Comparison of ENCODE assay signal across 18 cellular contexts in the genomic region with DNA sequence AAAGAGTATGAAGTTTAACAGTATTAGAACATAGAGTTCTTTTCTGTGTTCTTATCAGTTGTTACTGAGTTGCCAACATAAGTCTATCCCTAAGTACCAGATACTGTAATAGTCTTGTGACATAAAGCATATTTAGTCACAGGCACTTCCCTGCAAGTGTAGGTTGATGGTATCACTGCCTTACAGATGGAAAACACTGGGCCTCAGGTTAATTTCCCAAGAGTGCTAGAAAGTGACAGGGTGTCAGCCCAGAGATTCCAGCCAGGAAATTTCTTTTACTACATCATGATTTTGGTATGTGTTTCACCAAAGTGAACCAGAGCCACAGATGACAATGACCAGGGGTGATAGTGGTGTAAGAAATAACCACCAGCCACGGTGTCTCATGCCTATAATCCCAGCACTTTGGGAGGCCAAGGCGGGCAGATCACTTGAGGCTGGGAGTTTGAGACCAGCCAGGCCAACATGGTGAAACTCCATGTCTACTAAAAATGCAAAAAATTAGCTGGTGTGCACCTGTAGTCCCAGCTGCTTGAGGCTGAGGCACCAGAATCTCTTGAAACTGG. TPM values are rescaled to one million over a fixed set of nuclear protein-coding genes. Genes with fewer than 3 reads are reported as not detected.
A peak's percentile ranks its signal among the peaks of the same experiment; 100 is the strongest.
DNase-seq lines count a peak whose midpoint lies in the region; ATAC-seq, FAIRE-seq and TF ChIP-seq lines count a peak whose summit lies in the region.
"Had no signal": no experiment of that assay in that cellular context is flagged by ENCODE, and none has a peak within 500 bp of the region (broad histone marks: within the 10 kb centered on the region; RNA-seq: fewer than 3 reads in every experiment).

No MANE protein-coding gene starts in this region.

- no peaks in the 10 kb centered on the region for H3K9me3 Mint-ChIP-seq in CD4-positive, CD25-positive, alpha-beta regulatory T cell
- H3K9me3 Mint-ChIP-seq in naive B cell, result no peaks in the 10 kb centered on the region

- FAIRE-seq in H1 (lab: Jason Lieb, UNC), result no peak
- FAIRE-seq: GM18507, HTR-8/SVneo had no signal

- H3K4me1 ChIP-seq in CD4-positive, CD25-positive, alpha-beta regulatory T cell (ENCODE audit: control insufficient read depth, insufficient read depth, low read length, poor library complexity, severe bottlenecking), result peaks cover 32% of the 10 kb centered on the region
- H3K4me1 ChIP-seq in OCI-LY7 (ENCODE audit: insufficient read depth, low read length, poor library complexity, severe bottlenecking) (peaks cover 36% of the 10 kb centered on the region), H1 (replicated peaks in 1 of 4; ENCODE audit: control insufficient read depth in 3 of 4, insufficient read depth in 4 of 4, low read length in 3 of 4) (peaks cover 3 to 5% (median 4%) of the 10 kb centered on the region in 4 experiments; a peak in 4 of 7 replicates), spleen (peaks cover 30 to 63% (median 50%) of the 10 kb centered on the region in 6 donors)

- H3K4me1 Mint-ChIP-seq in CD4-positive, CD25-positive, alpha-beta regulatory T cell, result peaks cover 24 to 53% (median 42%) of the 10 kb centered on the region in 4 donors
- H3K4me1 Mint-ChIP-seq in naive B cell, result peaks cover 10 to 43% (median 23%) of the 10 kb centered on the region in 3 donors

- no TSS peak for BruUV-seq in OCI-LY7 (replicated peaks; lab: Mats Ljungman, UMichigan)

- H3K9me2 ChIP-seq in OCI-LY7 (ENCODE audit: insufficient read depth, low read length), result no peaks in the 10 kb centered on the region

- H3K79me2 ChIP-seq in OCI-LY7 (ENCODE audit: insufficient read depth, low read depth, low read length) (peaks cover 29% of the 10 kb centered on the region), H1 (ENCODE audit: control insufficient read depth in 1 of 2, insufficient read depth in 2 of 2, low read length in 2 of 2) (peaks cover 0 to 17% of the 10 kb centered on the region in 2 experiments; a peak in 3 of 4 replicates)

- TF ChIP-seq POLR2A in H1 (IDR thresholded peaks at IDR 0.05; ENCODE audit: control extremely low read depth in 1 of 2, low read depth in 2 of 2, low read length in 2 of 2) (0 out of 3 replicates have a peak, but pooled peaks of 1 of the 2 experiments have one; percentile 34), spleen (IDR thresholded peaks at IDR 0.05) (no peak)

- peaks cover 31% of the 10 kb centered on the region for H3K36me3 ChIP-seq in CD4-positive, CD25-positive, alpha-beta regulatory T cell (ENCODE audit: control insufficient read depth, insufficient read depth, low read length)
- H3K36me3 ChIP-seq in OCI-LY7 (ENCODE audit: insufficient read depth, low read length), result peaks cover 42% of the 10 kb centered on the region
- H3K36me3 ChIP-seq in H1 (ENCODE audit: control insufficient read depth in 2 of 4, insufficient read depth in 4 of 4, low read length in 3 of 4), result peaks cover 4 to 40% (median 16%) of the 10 kb centered on the region in 4 experiments; a peak in 5 of 8 replicates
- H3K36me3 ChIP-seq in spleen, result peaks cover 0 to 61% (median 32%) of the 10 kb centered on the region in 6 donors

- H2BK15ac ChIP-seq in H1 (ENCODE audit: low read length), result no peak overlapping the region

- H3K79me1 ChIP-seq in H1 (ENCODE audit: low read depth, low read length), result no peaks in the 10 kb centered on the region

- intact Hi-C loops in OCI-LY7 (cut with micrococcal nuclease; ENCODE audit: unreplicated experiment) (loop anchor here (5.0 kb wide), 1 partner anchor 905 kb away; the partner anchor contains the start of gene RPSA), spleen (cut with DNase I; ENCODE audit: low total_unique reads) (loop anchor here (10.0 kb wide), 1 partner anchor 142 kb away; the partner anchor contains the start of gene RPL14)

- peak overlapping the region; percentile 28 for H3K4me3 ChIP-seq in CD4-positive, CD25-positive, alpha-beta regulatory T cell (ENCODE audit: low read depth, low read length)
- no peak overlapping the region for H3K4me3 ChIP-seq in OCI-LY7 (ENCODE audit: low read depth, low read length, poor library complexity, severe bottlenecking)
- no peak overlapping the region for H3K4me3 ChIP-seq in H1 (ENCODE audit: extremely low read depth in 1 of 4, insufficient read depth in 2 of 4, low read depth in 3 of 4, low read length in 4 of 4)
- peak overlapping the region in 1 of 8 donors; percentile 92 for H3K4me3 ChIP-seq in spleen
- H3K4me3 ChIP-seq: BLaER1 had no signal

- H3K23me2 ChIP-seq in H1 (ENCODE audit: low read depth, low read length), result no peaks in the 10 kb centered on the region

- H3K9ac ChIP-seq in H1 (replicated peaks in 1 of 4; ENCODE audit: extremely low read depth in 1 of 4, low read depth in 3 of 4, low read length in 3 of 4), result no peak overlapping the region
- H3K9ac ChIP-seq: BLaER1 had no signal

- no peak overlapping the region for H3K4ac ChIP-seq in H1 (replicated peaks; ENCODE audit: insufficient read length, low read depth, low read length)

- H3K36me3 Mint-ChIP-seq in CD4-positive, CD25-positive, alpha-beta regulatory T cell, result peaks cover 16% of the 10 kb centered on the region
- H3K36me3 Mint-ChIP-seq in naive B cell, result peaks cover 6 to 17% of the 10 kb centered on the region in 2 donors

- no peak for TF ChIP-seq CTCF in OCI-LY7 (conservative IDR thresholded peaks at IDR 0.05; ENCODE audit: low read length)
- no peak for TF ChIP-seq CTCF in H1 (IDR thresholded peaks at IDR 0.05; ENCODE audit: control extremely low read depth in 1 of 3, insufficient read depth in 1 of 3, low read depth in 1 of 3, low read length in 3 of 3)
- TF ChIP-seq CTCF in spleen (IDR thresholded peaks at IDR 0.05 in 8 of 11, conservative IDR thresholded peaks at IDR 0.05 in 3 of 11), result no peak

- WGBS in H1 (ENCODE audit: extremely low coverage in 1 of 2, insufficient coverage in 1 of 2, insufficient read length in 1 of 2, insufficient replicate concordance in 2 of 2, low coverage in 1 of 2, low lambda C conversion rate in 2 of 2, missing lambda C conversion rate in 1 of 2), 2 experiments, result 100% methylated on average over 2 of the region's 2 CpGs; no CpG with 5 or more reads in 1 of the 2 experiments
- 89 to 94% (median 91%) methylated on average over 2 of the region's 2 CpGs for WGBS in spleen, 5 donors

- H4K8ac ChIP-seq in H1 (ENCODE audit: extremely low read depth, insufficient read depth, low read length), result no peak overlapping the region

- no peak for ATAC-seq in CD4-positive, CD25-positive, alpha-beta regulatory T cell (ENCODE audit: low read depth in 2 of 2)
- no peak for ATAC-seq in naive B cell (ENCODE audit: low read depth in 2 of 2)

- H2AK5ac ChIP-seq in H1 (ENCODE audit: low read depth, low read length), result no peak overlapping the region

- H3K4me2 ChIP-seq in OCI-LY7 (ENCODE audit: low read length) (peak overlapping the region; percentile 73; the same call in 1 of the 2 replicates), H1 (ENCODE audit: insufficient read depth in 1 of 2, low read depth in 2 of 2, low read length in 2 of 2) (no peak overlapping the region)
- H3K4me2 ChIP-seq: BLaER1 had no signal

- H3K23ac ChIP-seq in H1 (ENCODE audit: insufficient read length), result no peak overlapping the region

- peaks cover 4% of the 10 kb centered on the region for H3K27me3 Mint-ChIP-seq in CD4-positive, CD25-positive, alpha-beta regulatory T cell
- H3K27me3 Mint-ChIP-seq in naive B cell, result no peaks in the 10 kb centered on the region

- no peak overlapping the region for H2BK5ac ChIP-seq in H1 (ENCODE audit: low read depth, low read length)

- H3K4me3 Mint-ChIP-seq in CD4-positive, CD25-positive, alpha-beta regulatory T cell, result no peak overlapping the region
- peak overlapping the region in 2 of 8 donors; percentile 20 to 100 for H3K4me3 Mint-ChIP-seq in naive B cell

- no peak overlapping the region for H2BK20ac ChIP-seq in H1 (ENCODE audit: low read length)

- no peak overlapping the region for H4K5ac ChIP-seq in H1 (ENCODE audit: insufficient read length, low read depth, low read length)

- H4K91ac ChIP-seq in H1 (replicated peaks; ENCODE audit: insufficient read length, low read length), result no peak overlapping the region

- H3K27ac ChIP-seq in CD4-positive, CD25-positive, alpha-beta regulatory T cell (ENCODE audit: insufficient read depth, low read length, poor library complexity, severe bottlenecking), result peak overlapping the region; percentile 19
- H3K27ac ChIP-seq in OCI-LY7 (ENCODE audit: low read depth, low read length, poor library complexity, severe bottlenecking) (no peak overlapping the region), H1 (ENCODE audit: low read depth, low read length) (no peak overlapping the region), spleen (peak overlapping the region in 3 of 8 donors; percentile 16 to 19 (median 17))
- H3K27ac ChIP-seq: BLaER1, RWPE1 had no signal

- CTCF ChIA-PET in OCI-LY7 (lab: Charles Lee; ENCODE audit: unreplicated experiment), result no interaction called here
- CTCF ChIA-PET in H1 (lab: Charles Lee; ENCODE audit: partially characterized antibody), result interaction anchor here (1.2 to 16.5 kb wide), 2 partner anchors 10 to 120 kb away, joined by 4 to 290 read pairs; no protein-coding TSS in a partner anchor

- no peaks in the 10 kb centered on the region for H3K9me3 ChIP-seq in CD4-positive, CD25-positive, alpha-beta regulatory T cell (ENCODE audit: control insufficient read depth in 2 of 2, low read length in 2 of 2)
- H3K9me3 ChIP-seq in OCI-LY7 (ENCODE audit: low read length), result no peaks in the 10 kb centered on the region
- H3K9me3 ChIP-seq in H1 (ENCODE audit: insufficient read depth in 2 of 2, low read depth in 1 of 2, low read length in 1 of 2), result no peaks in the 10 kb centered on the region
- H3K9me3 ChIP-seq in spleen, result no peaks in the 10 kb centered on the region
- H3K9me3 ChIP-seq: adrenal gland, BLaER1 had no signal

- H3K18ac ChIP-seq in H1 (ENCODE audit: extremely low read depth, low read length), result no peak overlapping the region

- H3K14ac ChIP-seq in H1 (ENCODE audit: insufficient read length), result no peak overlapping the region

- peak overlapping the region in 2 of 3 donors; percentile 55 to 100 for H3K27ac Mint-ChIP-seq in CD4-positive, CD25-positive, alpha-beta regulatory T cell
- peak overlapping the region in 4 of 6 donors; percentile 31 to 89 (median 53) for H3K27ac Mint-ChIP-seq in naive B cell

- POLR2A ChIA-PET in OCI-LY7 (lab: Charles Lee) (interaction anchor here (0.7 to 1.4 kb wide), 2 partner anchors 121 to 932 kb away, joined by 4 to 5 read pairs; no protein-coding TSS in a partner anchor), H1 (lab: Charles Lee; ENCODE audit: partially characterized antibody) (interaction anchor here (0.8 to 2.7 kb wide), 10 partner anchors 11 to 152 kb away, joined by 3 to 8 read pairs (median 4); partner anchors contain the start of gene RPL14)

- no peak for TF ChIP-seq RAD21 in H1 (IDR thresholded peaks at IDR 0.05 in 1 of 2, conservative IDR thresholded peaks at IDR 0.05 in 1 of 2; ENCODE audit: low read depth in 2 of 2, low read length in 2 of 2)

- no peak overlapping the region for H3K56ac ChIP-seq in H1 (replicated peaks; ENCODE audit: insufficient read length, low read depth, low read length)

- H4K20me1 ChIP-seq in OCI-LY7 (ENCODE audit: insufficient read depth, low read length) (peaks cover 5% of the 10 kb centered on the region; the same call in 1 of the 2 replicates), H1 (replicated peaks in 1 of 2; ENCODE audit: control insufficient read depth in 1 of 2, insufficient read depth in 2 of 2, low read length in 2 of 2) (no peaks in the 10 kb centered on the region)
- H4K20me1 ChIP-seq: BLaER1 had no signal

- H2AFZ ChIP-seq in OCI-LY7 (ENCODE audit: low read length) (no peak overlapping the region), H1 (ENCODE audit: low read length) (no peak overlapping the region)

- no peaks in the 10 kb centered on the region for H3K27me3 ChIP-seq in CD4-positive, CD25-positive, alpha-beta regulatory T cell (ENCODE audit: control insufficient read depth, insufficient read depth, low read length)
- H3K27me3 ChIP-seq in H1 (replicated peaks in 1 of 4; ENCODE audit: control insufficient read depth in 3 of 4, extremely low read depth in 1 of 4, insufficient read depth in 3 of 4, low read length in 3 of 4) (no peaks in the 10 kb centered on the region), spleen (replicated peaks in 1 of 7) (no peaks in the 10 kb centered on the region)
- H3K27me3 ChIP-seq: adrenal gland, BLaER1 had no signal

- no peak overlapping the region for H2BK120ac ChIP-seq in H1 (replicated peaks; ENCODE audit: low read depth, low read length)

- DNase-seq in CD4-positive, CD25-positive, alpha-beta regulatory T cell, result no peak
- DNase-seq in OCI-LY7 (ENCODE audit: low spot score), result no peak
- no peak for DNase-seq in H1 (ENCODE audit: low read depth in 1 of 2, low spot score in 2 of 2)
- DNase-seq in naive B cell, result no peak
- no peak for DNase-seq in AML-193 (lab: John Stamatoyannopoulos, UW)
- DNase-seq in spleen, result no peak
- DNase-seq in iPS-NIHi11 (ENCODE audit: low spot score), result no peak
- no peak for DNase-seq in activated CD4-positive, alpha-beta T cell treated with anti-CD3 and anti-CD28 coated beads, Interleukin-2, amount 50 U/mL, for 1 hour
- DNase-seq: adrenal gland; effector CD8-positive, alpha-beta T cell; HCEC 1CT; NCI-H1105; stimulated activated CD4-positive, alpha-beta T cell treated with anti-CD3 and anti-CD28 coated beads, Interleukin-4, amount 100 ng/mL, for 4 hours; T-helper 9 cell had no signal

- TF ChIP-seq EP300 in H1 (IDR thresholded peaks at IDR 0.05; ENCODE audit: borderline replicate concordance in 1 of 2, low read depth in 2 of 2, low read length in 2 of 2), result no peak

- H2BK12ac ChIP-seq in H1 (ENCODE audit: low read depth, low read length), result no peak overlapping the region

RNA-seq across cellular contexts. Expression of gene EIF1B, which starts 3.2 kb away (rescaled TPM):
- 76.4 TPM for total RNA-seq in CD4-positive, CD25-positive, alpha-beta regulatory T cell
- 10 to 100 TPM; 42.3 to 73.6 (median 60.4) TPM for polyA plus RNA-seq in CD4-positive, CD25-positive, alpha-beta regulatory T cell
- total RNA-seq in OCI-LY7 (2014; rRNA removed; shearing (Covaris generic)), result 14.0 and 14.5 TPM in 2 replicates
- total RNA-seq in OCI-LY7 (2022), result 65.0 and 71.0 TPM in 2 replicates
- total RNA-seq in H1 (2021; fragmentation: NEBNext Ultra II Directional; extraction: Animal tissue kit (Norgen Biotek cat#: 25700)), result 111 and 115 TPM in 2 replicates
- 42.4 and 42.5 TPM in 2 replicates for polyA plus RNA-seq in H1 (2011; rRNA removed)
- 34.9 TPM for polyA plus RNA-seq in H1 (2011; cell fraction: cytosol; rRNA removed)
- polyA plus RNA-seq in H1 (2011; cell fraction: nucleus; rRNA removed), result 32.6 TPM
- polyA plus RNA-seq in H1 (2012, experiment 1 of 2), result 89.6 to 114 TPM (median 91.8 TPM) in 4 replicates
- polyA plus RNA-seq in H1 (2012, experiment 2 of 2), result 124 TPM
- 114 TPM for polyA plus RNA-seq in H1 (2013, experiment 1 of 2)
- polyA plus RNA-seq in H1 (2013, experiment 2 of 2), result 109 TPM
- polyA minus RNA-seq in H1 (2011; rRNA and poly(A)+ RNA removed), result 6.8 and 7.0 TPM in 2 replicates
- polyA minus RNA-seq in H1 (2011; cell fraction: cytosol; rRNA and poly(A)+ RNA removed), result 25.8 TPM
- 28.0 TPM for polyA minus RNA-seq in H1 (2011; cell fraction: nucleus; rRNA and poly(A)+ RNA removed)
- polyA plus RNA-seq in naive B cell (ENCODE audit: low read depth in 6 of 6), result 100 to 1,000 TPM in 2 of 6 donors, 10 to 100 TPM in 4; 92.3 to 142 (median 97.8) TPM
- 10 to 100 TPM; 46.0 to 65.1 (median 54.1) TPM for total RNA-seq in spleen
- polyA plus RNA-seq in spleen, result 10 to 100 TPM; 45.8 to 82.9 (median 51.1) TPM
